Comparison of ENCODE assay signal across 18 cellular contexts in the genomic region with DNA sequence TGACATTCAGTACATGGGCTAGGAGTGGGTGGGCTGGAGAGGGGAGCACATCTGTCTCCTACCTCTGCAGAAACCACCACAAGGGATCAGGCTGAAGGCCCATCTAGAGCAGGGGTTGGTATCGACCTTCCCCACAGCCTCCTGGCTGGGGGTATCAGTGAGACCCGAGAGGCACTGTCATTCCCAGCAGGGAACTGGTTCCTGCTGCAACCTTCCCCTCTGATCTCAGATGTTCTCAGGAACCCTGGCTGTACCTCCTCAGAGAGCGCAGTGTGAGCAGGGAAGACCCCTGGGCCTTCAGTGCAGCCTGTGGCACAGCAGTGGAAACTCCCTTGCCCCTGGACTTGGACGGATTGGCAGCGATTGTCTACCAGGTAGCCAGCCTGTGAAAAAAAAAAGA. TPM values are rescaled to one million over a fixed set of nuclear protein-coding genes. Genes with fewer than 3 reads are reported as not detected.
"Had no signal": no experiment of that assay in that cellular context is flagged by ENCODE, and none has a peak within 500 bp of the region (broad histone marks: within the 10 kb centered on the region; RNA-seq: fewer than 3 reads in every experiment).

No MANE protein-coding gene starts in this region.

- H3K4me3 ChIP-seq: colonic mucosa, esophagus squamous epithelium, lung, tibial artery had no signal

- H3K27ac ChIP-seq: colonic mucosa, tibial artery had no signal

- ATAC-seq: stimulated activated effector memory CD8-positive, alpha-beta T cell treated with anti-CD3 and anti-CD28 coated beads, Interleukin-12 subunit alpha, Interleukin-12 subunit beta, amount 100 ng/mL, for 72 hours; stimulated activated naive CD8-positive, alpha-beta T cell treated with anti-CD3 and anti-CD28 coated beads, Interleukin-15, Interleukin-2, amounts not matched to agents 100 U/mL and 50 U/mL, for 24 hours had no signal

- H3K27me3 ChIP-seq: colonic mucosa had no signal

- H3K36me3 ChIP-seq: colonic mucosa, tibial artery had no signal

- H3K9me3 ChIP-seq: colonic mucosa, esophagus squamous epithelium, tibial artery had no signal

- DNase-seq: caudate nucleus; colonic mucosa; dermis blood vessel endothelial cell; esophagus squamous epithelium; foreskin fibroblast; head of caudate nucleus; hypothalamus; islet precursor cell; mesendoderm; naive B cell; stimulated activated CD4-positive, alpha-beta T cell treated with anti-CD3 and anti-CD28 coated beads, Interleukin-4, amount 100 ng/mL, for 1 hour; stimulated activated CD8-positive, alpha-beta memory T cell treated with anti-CD3 and anti-CD28 coated beads, Interleukin-4, amount 100 ng/mL, for 48 hours; stimulated activated naive CD8-positive, alpha-beta T cell treated with anti-CD3 and anti-CD28 coated beads, Interleukin-15, Interleukin-2, amounts not matched to agents 100 U/mL and 50 U/mL, for 24 hours; tibial artery had no signal

RNA-seq across cellular contexts. Expression of a gene that starts 7.8 kb away (rescaled TPM):
- total RNA-seq: pulmonary artery endothelial cell, temporal lobe had no signal
